Comparison of ENCODE assay signal across 8 cellular contexts in genomic region chr6:43060034-43060754, GRCh38. TPM values are rescaled to one million over a fixed set of nuclear protein-coding genes. Genes with fewer than 3 reads are reported as not detected.
DNase-seq lines count a peak whose midpoint lies in the region; ATAC-seq and TF ChIP-seq lines count a peak whose summit lies in the region.

No MANE protein-coding gene starts in this region.

- H3K27ac ChIP-seq in thyroid gland = peak overlapping the region; percentile 77 to 91 (median 87)

- intact Hi-C loops in Calu3 (cut with micrococcal nuclease; ENCODE audit: unreplicated experiment) = no loop called here
- intact Hi-C loops in thyroid gland (cut with DNase I) = loop anchor here (5.0 kb wide), 1 partner anchor 87 kb away; no protein-coding TSS in a partner anchor

- TF ChIP-seq CTCF in Calu3 (IDR thresholded peaks at IDR 0.05; ENCODE audit: unreplicated experiment) (no peak), thyroid gland (IDR thresholded peaks at IDR 0.05) (no peak)

- TSS peak; percentile 51 for BruUV-seq in Calu3 (replicated peaks; lab: Mats Ljungman, UMichigan)

- no peaks in the 10 kb centered on the region for H3K27me3 Mint-ChIP-seq in Calu3 (ENCODE audit: unreplicated experiment)

- in situ Hi-C loops in T47D (cut with HindIII; ENCODE audit: low pct_unique_long_range_greater_than_20kb, low sequenced_read_pairs) = no loop called here

- no peaks in the 10 kb centered on the region for H3K9me3 Mint-ChIP-seq in Calu3 (ENCODE audit: low read depth, unreplicated experiment)

- H3K4me1 Mint-ChIP-seq in Calu3 (ENCODE audit: low read depth, unreplicated experiment) = peaks cover 27% of the 10 kb centered on the region

- peak overlapping the region; percentile 90 for H3K4me3 Mint-ChIP-seq in Calu3 (ENCODE audit: low read depth, unreplicated experiment)

- H3K36me3 Mint-ChIP-seq in Calu3 (ENCODE audit: insufficient read depth, unreplicated experiment) = peaks cover 55% of the 10 kb centered on the region

- 8 to 9% methylated on average over 14 to 15 of the region's 15 CpGs for WGBS in thyroid gland, 2 donors

- H3K27ac Mint-ChIP-seq in Calu3 (ENCODE audit: unreplicated experiment) = peak overlapping the region; percentile 83

- H3K27me3 ChIP-seq in thyroid gland = no peaks in the 10 kb centered on the region

- no peaks in the 10 kb centered on the region for H3K9me3 ChIP-seq in thyroid gland

- peak overlapping the region; percentile 6 to 94 (median 73) for H3K4me3 ChIP-seq in thyroid gland (replicated peaks in 1 of 3)

- no peak for TF ChIP-seq POLR2A in thyroid gland (IDR thresholded peaks at IDR 0.05)

- peaks cover 13 to 21% of the 10 kb centered on the region in 2 donors for H3K36me3 ChIP-seq in thyroid gland

- CTCF ChIA-PET in Calu3 (lab: Charles Lee) = interaction anchor here (0.7 to 2.7 kb wide), 7 partner anchors 11 to 278 kb away, joined by 3 to 20 read pairs (median 6); partner anchors contain the start of gene CUL9

- DNase-seq in Calu3 (peak; percentile 55), M059J (ENCODE audit: low read depth) (peak; percentile 55), T47D (ENCODE audit: low read depth in 1 of 2, low spot score in 1 of 2) (peak; percentile 72 to 81), left kidney (ENCODE audit: low read depth, low spot score) (peak; percentile 64), thyroid gland (peak; percentile 57 to 60), EL (no peak), NCI-H1694 treated with DMSO at 0.1 percent for 48 hours (lab: John Stamatoyannopoulos, UW) (no peak)

- no peak for ATAC-seq in HG02852 (IDR thresholded peaks at IDR 0.05; ENCODE audit: unreplicated experiment)

- peaks cover 16 to 24% of the 10 kb centered on the region in 2 donors for H3K4me1 ChIP-seq in thyroid gland

RNA-seq across cellular contexts. Expression of gene KLC4, which starts 0.8 kb away (rescaled TPM):
- total RNA-seq in Calu3 (2022) (42.1 and 50.7 TPM in 2 replicates), thyroid gland (10 to 100 TPM; 23.4 to 41.0 (median 30.4) TPM)
- 14.7 and 21.1 TPM in 2 replicates for total RNA-seq in M059J (2014; rRNA removed; shearing (Covaris generic))

RNA-seq across cellular contexts. Expression of gene MRPL2, which starts 1.0 kb away (rescaled TPM):
- total RNA-seq in Calu3 (2022) = 125 and 135 TPM in 2 replicates
- 43.4 and 55.4 TPM in 2 replicates for total RNA-seq in M059J (2014; rRNA removed; shearing (Covaris generic))
- total RNA-seq in thyroid gland = 10 to 100 TPM; 12.9 to 31.9 (median 17.7) TPM

RNA-seq across cellular contexts. Expression of gene CUL7, which starts 6.5 kb away (rescaled TPM):
- 25.5 and 25.9 TPM in 2 replicates for total RNA-seq in Calu3 (2022)
- total RNA-seq in M059J (2014; rRNA removed; shearing (Covaris generic)) = 8.3 and 17.7 TPM in 2 replicates
- total RNA-seq in thyroid gland = 10 to 100 TPM; 20.7 to 39.6 (median 28.6) TPM

RNA-seq across cellular contexts. Expression of gene PTK7, which starts 15.9 kb away (rescaled TPM):
- 49.7 and 66.0 TPM in 2 replicates for total RNA-seq in Calu3 (2022)
- 76.3 and 162 TPM in 2 replicates for total RNA-seq in M059J (2014; rRNA removed; shearing (Covaris generic))
- total RNA-seq in thyroid gland = 10 to 100 TPM; 43.8 to 58.9 (median 55.0) TPM

RNA-seq across cellular contexts. Expression of gene RRP36, which starts 38.8 kb away (rescaled TPM):
- total RNA-seq in Calu3 (2022) (94.9 and 101 TPM in 2 replicates), thyroid gland (10 to 100 TPM; 41.5 to 68.5 (median 56.7) TPM)
- total RNA-seq in M059J (2014; rRNA removed; shearing (Covaris generic)) = 153 and 195 TPM in 2 replicates

Comparison
In these comparisons a context has a peak if more than half of its experiments do, and no peak if none do; other contexts are left out.
1. DNase-seq: peak in Calu3 (single experiment), M059J (single experiment), T47D (2 of 2), left kidney (single experiment) and thyroid gland (2 of 2); none in EL (single experiment) and NCI-H1694 treated with DMSO at 0.1 percent for 48 hours (single experiment).